ENCODE assay signal across 1 cellular context in genomic region chr3:42590989-42591756, GRCh38.
TF ChIP-seq lines count a peak whose summit lies in the region.

No MANE protein-coding gene starts in this region.

TF ChIP-seq in GM23338, 12 proteins besides CTCF, POLR2A, EP300 and RAD21 (continued from another document):
- TF ChIP-seq REST (IDR thresholded peaks at IDR 0.05; ENCODE audit: unreplicated experiment): no peak
- TF ChIP-seq JUNB (IDR thresholded peaks at IDR 0.05; ENCODE audit: unreplicated experiment): no peak
- TF ChIP-seq EZH2 (IDR thresholded peaks at IDR 0.05; ENCODE audit: low read depth, unreplicated experiment): no peak
- no peak for TF ChIP-seq POLR2AphosphoS5 (IDR thresholded peaks at IDR 0.05; ENCODE audit: low read depth)
- TF ChIP-seq ZNF114 (CRISPR knock-in tag; IDR thresholded peaks at IDR 0.05): no peak
- TF ChIP-seq NANOG (IDR thresholded peaks at IDR 0.05; ENCODE audit: borderline replicate concordance): no peak
- no peak for TF ChIP-seq CREB1 (CRISPR knock-in tag; IDR thresholded peaks at IDR 0.05; ENCODE audit: low read depth)
